Comparison of ENCODE assay signal across 2 cellular contexts in the genomic region with DNA sequence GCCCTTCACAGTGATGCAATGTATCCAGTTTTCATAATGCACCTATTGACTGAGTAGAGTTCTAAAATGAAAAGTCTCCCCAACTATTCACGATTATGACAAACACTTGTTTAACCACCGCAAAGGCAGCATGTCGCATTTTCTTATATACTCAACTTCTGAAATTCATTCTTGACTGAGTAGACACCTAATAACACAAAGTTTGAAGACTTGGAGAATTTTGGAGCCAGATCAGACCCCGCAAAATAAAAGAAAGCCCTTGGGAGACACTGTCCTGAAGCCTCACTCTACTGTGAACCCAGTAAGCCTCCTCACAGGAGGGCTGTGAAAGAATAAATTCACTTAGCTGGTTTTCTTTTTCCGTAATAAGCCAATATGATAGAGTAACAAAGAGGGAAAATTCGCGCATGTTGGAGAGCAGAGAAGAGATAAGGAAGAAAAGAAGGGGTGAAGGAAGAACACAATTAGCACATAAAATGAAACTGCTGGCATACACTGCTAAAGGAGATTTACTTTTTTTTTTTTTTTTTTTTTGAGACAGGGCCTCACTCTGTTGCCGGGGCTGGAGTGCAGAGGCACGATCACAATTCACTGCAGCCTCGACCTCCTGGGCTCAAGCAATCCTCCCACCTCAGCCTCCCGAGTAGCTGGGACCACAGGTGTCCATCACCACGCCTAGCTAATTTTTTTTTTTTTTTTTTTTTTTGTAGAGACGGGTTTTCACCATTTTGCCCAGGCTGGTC.
TF ChIP-seq lines count a peak whose summit lies in the region.

No MANE protein-coding gene starts in this region.

TF ChIP-seq in SK-N-SH, 30 proteins besides CTCF, POLR2A, EP300 and RAD21 (continued from another document):
- TF ChIP-seq, protein P1, sequence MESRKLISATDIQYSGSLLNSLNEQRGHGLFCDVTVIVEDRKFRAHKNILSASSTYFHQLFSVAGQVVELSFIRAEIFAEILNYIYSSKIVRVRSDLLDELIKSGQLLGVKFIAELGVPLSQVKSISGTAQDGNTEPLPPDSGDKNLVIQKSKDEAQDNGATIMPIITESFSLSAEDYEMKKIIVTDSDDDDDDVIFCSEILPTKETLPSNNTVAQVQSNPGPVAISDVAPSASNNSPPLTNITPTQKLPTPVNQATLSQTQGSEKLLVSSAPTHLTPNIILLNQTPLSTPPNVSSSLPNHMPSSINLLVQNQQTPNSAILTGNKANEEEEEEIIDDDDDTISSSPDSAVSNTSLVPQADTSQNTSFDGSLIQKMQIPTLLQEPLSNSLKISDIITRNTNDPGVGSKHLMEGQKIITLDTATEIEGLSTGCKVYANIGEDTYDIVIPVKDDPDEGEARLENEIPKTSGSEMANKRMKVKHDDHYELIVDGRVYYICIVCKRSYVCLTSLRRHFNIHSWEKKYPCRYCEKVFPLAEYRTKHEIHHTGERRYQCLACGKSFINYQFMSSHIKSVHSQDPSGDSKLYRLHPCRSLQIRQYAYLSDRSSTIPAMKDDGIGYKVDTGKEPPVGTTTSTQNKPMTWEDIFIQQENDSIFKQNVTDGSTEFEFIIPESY (IDR thresholded peaks at IDR 0.05; ENCODE audit: borderline replicate concordance, low read depth) = no peak
- TF ChIP-seq, protein P2, sequence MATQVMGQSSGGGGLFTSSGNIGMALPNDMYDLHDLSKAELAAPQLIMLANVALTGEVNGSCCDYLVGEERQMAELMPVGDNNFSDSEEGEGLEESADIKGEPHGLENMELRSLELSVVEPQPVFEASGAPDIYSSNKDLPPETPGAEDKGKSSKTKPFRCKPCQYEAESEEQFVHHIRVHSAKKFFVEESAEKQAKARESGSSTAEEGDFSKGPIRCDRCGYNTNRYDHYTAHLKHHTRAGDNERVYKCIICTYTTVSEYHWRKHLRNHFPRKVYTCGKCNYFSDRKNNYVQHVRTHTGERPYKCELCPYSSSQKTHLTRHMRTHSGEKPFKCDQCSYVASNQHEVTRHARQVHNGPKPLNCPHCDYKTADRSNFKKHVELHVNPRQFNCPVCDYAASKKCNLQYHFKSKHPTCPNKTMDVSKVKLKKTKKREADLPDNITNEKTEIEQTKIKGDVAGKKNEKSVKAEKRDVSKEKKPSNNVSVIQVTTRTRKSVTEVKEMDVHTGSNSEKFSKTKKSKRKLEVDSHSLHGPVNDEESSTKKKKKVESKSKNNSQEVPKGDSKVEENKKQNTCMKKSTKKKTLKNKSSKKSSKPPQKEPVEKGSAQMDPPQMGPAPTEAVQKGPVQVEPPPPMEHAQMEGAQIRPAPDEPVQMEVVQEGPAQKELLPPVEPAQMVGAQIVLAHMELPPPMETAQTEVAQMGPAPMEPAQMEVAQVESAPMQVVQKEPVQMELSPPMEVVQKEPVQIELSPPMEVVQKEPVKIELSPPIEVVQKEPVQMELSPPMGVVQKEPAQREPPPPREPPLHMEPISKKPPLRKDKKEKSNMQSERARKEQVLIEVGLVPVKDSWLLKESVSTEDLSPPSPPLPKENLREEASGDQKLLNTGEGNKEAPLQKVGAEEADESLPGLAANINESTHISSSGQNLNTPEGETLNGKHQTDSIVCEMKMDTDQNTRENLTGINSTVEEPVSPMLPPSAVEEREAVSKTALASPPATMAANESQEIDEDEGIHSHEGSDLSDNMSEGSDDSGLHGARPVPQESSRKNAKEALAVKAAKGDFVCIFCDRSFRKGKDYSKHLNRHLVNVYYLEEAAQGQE (IDR thresholded peaks at IDR 0.05; ENCODE audit: low read depth, low read length) = no peak
- TF ChIP-seq ELF1 (IDR thresholded peaks at IDR 0.05) = no peak
- TF ChIP-seq TCF12 (IDR thresholded peaks at IDR 0.05) = no peak
- no peak for TF ChIP-seq RFX5 (IDR thresholded peaks at IDR 0.05; ENCODE audit: low read length)
- TF ChIP-seq RCOR1 (IDR thresholded peaks at IDR 0.05; ENCODE audit: low read length) = no peak
TF ChIP-seq in SK-N-SH: peak in this region for 0.

TF ChIP-seq in SK-N-SH treated with all-trans-retinoic acid at 6 μM for 48 hours, 23 proteins besides CTCF, POLR2A, EP300 and RAD21 (continued from another document):
- TF ChIP-seq, protein P3, sequence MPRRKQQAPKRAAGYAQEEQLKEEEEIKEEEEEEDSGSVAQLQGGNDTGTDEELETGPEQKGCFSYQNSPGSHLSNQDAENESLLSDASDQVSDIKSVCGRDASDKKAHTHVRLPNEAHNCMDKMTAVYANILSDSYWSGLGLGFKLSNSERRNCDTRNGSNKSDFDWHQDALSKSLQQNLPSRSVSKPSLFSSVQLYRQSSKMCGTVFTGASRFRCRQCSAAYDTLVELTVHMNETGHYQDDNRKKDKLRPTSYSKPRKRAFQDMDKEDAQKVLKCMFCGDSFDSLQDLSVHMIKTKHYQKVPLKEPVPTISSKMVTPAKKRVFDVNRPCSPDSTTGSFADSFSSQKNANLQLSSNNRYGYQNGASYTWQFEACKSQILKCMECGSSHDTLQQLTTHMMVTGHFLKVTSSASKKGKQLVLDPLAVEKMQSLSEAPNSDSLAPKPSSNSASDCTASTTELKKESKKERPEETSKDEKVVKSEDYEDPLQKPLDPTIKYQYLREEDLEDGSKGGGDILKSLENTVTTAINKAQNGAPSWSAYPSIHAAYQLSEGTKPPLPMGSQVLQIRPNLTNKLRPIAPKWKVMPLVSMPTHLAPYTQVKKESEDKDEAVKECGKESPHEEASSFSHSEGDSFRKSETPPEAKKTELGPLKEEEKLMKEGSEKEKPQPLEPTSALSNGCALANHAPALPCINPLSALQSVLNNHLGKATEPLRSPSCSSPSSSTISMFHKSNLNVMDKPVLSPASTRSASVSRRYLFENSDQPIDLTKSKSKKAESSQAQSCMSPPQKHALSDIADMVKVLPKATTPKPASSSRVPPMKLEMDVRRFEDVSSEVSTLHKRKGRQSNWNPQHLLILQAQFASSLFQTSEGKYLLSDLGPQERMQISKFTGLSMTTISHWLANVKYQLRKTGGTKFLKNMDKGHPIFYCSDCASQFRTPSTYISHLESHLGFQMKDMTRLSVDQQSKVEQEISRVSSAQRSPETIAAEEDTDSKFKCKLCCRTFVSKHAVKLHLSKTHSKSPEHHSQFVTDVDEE (CRISPR knock-in tag; IDR thresholded peaks at IDR 0.05) = no peak
- TF ChIP-seq ZNF565 (CRISPR knock-in tag; conservative IDR thresholded peaks at IDR 0.05; ENCODE audit: low read depth) = no peak
- no peak for TF ChIP-seq TCF4 (CRISPR knock-in tag; IDR thresholded peaks at IDR 0.05; ENCODE audit: borderline replicate concordance)
